Comparison of ENCODE assay signal across 36 cellular contexts in the genomic region with DNA sequence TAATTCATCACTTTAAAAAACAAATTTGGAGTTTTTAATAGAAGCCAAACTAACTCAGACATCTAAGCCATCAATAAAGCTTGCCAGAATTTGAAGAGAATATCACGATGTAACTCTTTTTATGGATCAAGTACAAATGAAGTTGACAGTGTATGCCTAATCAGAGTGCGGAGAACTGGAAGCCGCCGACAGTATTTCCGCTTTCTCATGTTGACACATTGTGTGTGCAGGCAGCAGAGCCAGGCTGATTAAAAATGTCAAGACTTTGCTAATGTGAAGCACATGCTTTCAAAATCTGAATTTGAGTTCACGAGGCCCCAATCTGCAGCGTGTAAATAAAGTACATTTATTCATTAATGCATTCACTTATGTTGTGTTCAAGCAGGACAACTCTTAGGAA.
"Had no signal": no experiment of that assay in that cellular context is flagged by ENCODE, and none has a peak within 500 bp of the region (broad histone marks: within the 10 kb centered on the region; RNA-seq: fewer than 3 reads in every experiment).

No MANE protein-coding gene starts in this region.

- H3K36me3 Mint-ChIP-seq: activated CD8-positive, alpha-beta memory T cell treated with anti-CD3 and anti-CD28 coated beads, Interleukin-2, amount 10 ng/mL, durations not matched to agents 7 days and 5 days; activated naive CD4-positive, alpha-beta T cell treated with anti-CD3 and anti-CD28 coated beads, Interleukin-2, amount 50 U/mL, for 72 hours; activated naive CD8-positive, alpha-beta T cell treated with anti-CD3 and anti-CD28 coated beads for 36 hours; WTC11 had no signal

- H3K27me3 Mint-ChIP-seq: activated CD4-positive, alpha-beta memory T cell treated with anti-CD3 and anti-CD28 coated beads, Interleukin-2, amount 10 ng/mL, durations not matched to agents 7 days and 5 days; activated CD4-positive, alpha-beta T cell treated with anti-CD3 and anti-CD28 coated beads, Interleukin-2, amount 10 ng/mL, durations not matched to agents 7 days and 5 days; activated CD8-positive, alpha-beta memory T cell treated with anti-CD3 and anti-CD28 coated beads, Interleukin-2, amount 10 ng/mL, durations not matched to agents 7 days and 5 days; activated naive CD8-positive, alpha-beta T cell treated with anti-CD3 and anti-CD28 coated beads for 36 hours; brain; central memory CD8-positive, alpha-beta T cell had no signal

- DNase-seq: activated CD4-positive, alpha-beta memory T cell treated with anti-CD3 and anti-CD28 coated beads, Interleukin-2, amount 10 ng/mL, durations not matched to agents 7 days and 5 days; activated CD4-positive, alpha-beta T cell treated with anti-CD3 and anti-CD28 coated beads for 1 hour; activated CD4-positive, alpha-beta T cell treated with anti-CD3 and anti-CD28 coated beads for 36 hours; activated CD4-positive, alpha-beta T cell treated with anti-CD3 and anti-CD28 coated beads for 48 hours; activated CD4-positive, alpha-beta T cell treated with anti-CD3 and anti-CD28 coated beads, Interleukin-2, amount 10 ng/mL, durations not matched to agents 7 days and 5 days; activated CD4-positive, alpha-beta T cell treated with anti-CD3 and anti-CD28 coated beads, Interleukin-2, amount 50 U/mL, for 48 hours; activated CD4-positive, CD25-positive, alpha-beta regulatory T cell; activated CD8-positive, alpha-beta memory T cell treated with anti-CD3 and anti-CD28 coated beads for 24 hours; activated CD8-positive, alpha-beta memory T cell treated with anti-CD3 and anti-CD28 coated beads, Interleukin-2, amount 10 ng/mL, durations not matched to agents 7 days and 5 days; activated CD8-positive, alpha-beta memory T cell treated with anti-CD3 and anti-CD28 coated beads, Interleukin-2, amount 50 U/mL, for 48 hours; activated CD8-positive, alpha-beta T cell treated with anti-CD3 and anti-CD28 coated beads, Interleukin-2, amount 10 ng/mL, durations not matched to agents 7 days and 5 days; activated effector memory CD4-positive, alpha-beta T cell treated with anti-CD3 and anti-CD28 coated beads, Interleukin-2, amount 50 U/mL, for 16 hours; activated gamma-delta T cell treated with Interleukin-2 at 50 U/mL for 16 hours; activated naive CD4-positive, alpha-beta T cell; activated naive CD4-positive, alpha-beta T cell treated with anti-CD3 and anti-CD28 coated beads for 36 hours; activated naive CD4-positive, alpha-beta T cell treated with anti-CD3 and anti-CD28 coated beads, Interleukin-2, amount 50 U/mL, for 16 hours; activated naive CD8-positive, alpha-beta T cell treated with anti-CD3 and anti-CD28 coated beads for 36 hours; activated T-cell treated with anti-CD3 and anti-CD28 coated beads, Interleukin-2, amount 50 U/mL, for 24 hours; activated T-cell treated with anti-CD3 and anti-CD28 coated beads, Interleukin-2, amount 50 U/mL, for 48 hours; adrenal gland; amniotic stem cell; aorta; caudate nucleus; cerebellar nuclear complex; T-helper 1 cell; T-helper 2 cell; T-helper 9 cell; WERI-Rb-1 had no signal

- H3K27ac ChIP-seq: adrenal gland, cardiac muscle cell, WERI-Rb-1 had no signal

- H3K27me3 ChIP-seq: adrenal gland had no signal

- H3K36me3 ChIP-seq: adrenal gland, cardiac muscle cell, WERI-Rb-1 had no signal

- H3K4me1 ChIP-seq: adrenal gland had no signal

- ATAC-seq: activated CD4-positive, alpha-beta T cell treated with anti-CD3 and anti-CD28 coated beads for 36 hours; activated CD4-positive, CD25-positive, alpha-beta regulatory T cell treated with anti-CD3 and anti-CD28 coated beads, Interleukin-2, amount 50 U/mL, for 24 hours; activated CD8-positive, alpha-beta memory T cell treated with anti-CD3 and anti-CD28 coated beads, Interleukin-2, amount 10 ng/mL, durations not matched to agents 7 days and 5 days; activated CD8-positive, alpha-beta T cell treated with anti-CD3 and anti-CD28 coated beads, Interleukin-2, amount 10 ng/mL, durations not matched to agents 7 days and 5 days; activated naive CD4-positive, alpha-beta T cell treated with anti-CD3 and anti-CD28 coated beads, Interleukin-2, amount 50 U/mL, for 72 hours; WTC11 had no signal

- H3K27ac Mint-ChIP-seq: activated CD4-positive, alpha-beta memory T cell treated with anti-CD3 and anti-CD28 coated beads, Interleukin-2, amount 10 ng/mL, durations not matched to agents 7 days and 5 days; activated CD4-positive, alpha-beta T cell treated with anti-CD3 and anti-CD28 coated beads for 36 hours; activated CD4-positive, alpha-beta T cell treated with anti-CD3 and anti-CD28 coated beads, Interleukin-2, amount 10 ng/mL, durations not matched to agents 7 days and 5 days; activated CD8-positive, alpha-beta memory T cell treated with anti-CD3 and anti-CD28 coated beads, Interleukin-2, amount 10 ng/mL, durations not matched to agents 7 days and 5 days; activated CD8-positive, alpha-beta T cell treated with anti-CD3 and anti-CD28 coated beads, Interleukin-2, amount 10 ng/mL, durations not matched to agents 7 days and 5 days; activated naive CD4-positive, alpha-beta T cell treated with anti-CD3 and anti-CD28 coated beads for 36 hours; activated naive CD4-positive, alpha-beta T cell treated with anti-CD3 and anti-CD28 coated beads, Interleukin-2, amount 50 U/mL, for 72 hours; activated naive CD8-positive, alpha-beta T cell treated with anti-CD3 and anti-CD28 coated beads for 36 hours; activated T-cell treated with anti-CD3 and anti-CD28 coated beads, Interleukin-2, amount 50 U/mL, for 24 hours; T-helper 1 cell treated with Interleukin-12 subunit alpha and Interleukin-12 subunit beta and Interleukin-4 antibody, amounts not matched to agents 30 μg/mL and 1 μg/mL, for 36 hours; T-helper 2 cell treated with Interferon-gamma antibody and Interleukin-4, amounts not matched to agents 5 μg/mL and 100 μg/mL, for 36 hours; WTC11 had no signal

- H3K4me3 ChIP-seq: adrenal gland, cardiac muscle cell had no signal

- H3K9me3 Mint-ChIP-seq: activated CD4-positive, alpha-beta T cell treated with anti-CD3 and anti-CD28 coated beads, Interleukin-2, amount 10 ng/mL, durations not matched to agents 7 days and 5 days; activated naive CD4-positive, alpha-beta T cell treated with anti-CD3 and anti-CD28 coated beads for 36 hours; activated naive CD4-positive, alpha-beta T cell treated with anti-CD3 and anti-CD28 coated beads, Interleukin-2, amount 50 U/mL, for 72 hours; activated naive CD8-positive, alpha-beta T cell treated with anti-CD3 and anti-CD28 coated beads for 36 hours; activated T-cell treated with anti-CD3 and anti-CD28 coated beads, Interleukin-2, amount 50 U/mL, for 24 hours; central memory CD8-positive, alpha-beta T cell; T-helper 1 cell treated with Interleukin-12 subunit alpha and Interleukin-12 subunit beta and Interleukin-4 antibody, amounts not matched to agents 30 μg/mL and 1 μg/mL, for 36 hours; T-helper 2 cell treated with Interferon-gamma antibody and Interleukin-4, amounts not matched to agents 5 μg/mL and 100 μg/mL, for 36 hours had no signal

- H3K9me3 ChIP-seq: adrenal gland had no signal

- H3K4me1 Mint-ChIP-seq: activated CD4-positive, alpha-beta memory T cell treated with anti-CD3 and anti-CD28 coated beads, Interleukin-2, amount 10 ng/mL, durations not matched to agents 7 days and 5 days; activated CD4-positive, alpha-beta T cell treated with anti-CD3 and anti-CD28 coated beads for 36 hours; activated CD4-positive, alpha-beta T cell treated with anti-CD3 and anti-CD28 coated beads, Interleukin-2, amount 10 ng/mL, durations not matched to agents 7 days and 5 days; activated CD8-positive, alpha-beta memory T cell treated with anti-CD3 and anti-CD28 coated beads, Interleukin-2, amount 10 ng/mL, durations not matched to agents 7 days and 5 days; activated naive CD8-positive, alpha-beta T cell treated with anti-CD3 and anti-CD28 coated beads for 36 hours; central memory CD8-positive, alpha-beta T cell; WTC11 had no signal

- H3K4me3 Mint-ChIP-seq: activated CD4-positive, alpha-beta memory T cell treated with anti-CD3 and anti-CD28 coated beads, Interleukin-2, amount 10 ng/mL, durations not matched to agents 7 days and 5 days; activated CD4-positive, alpha-beta T cell treated with anti-CD3 and anti-CD28 coated beads for 36 hours; activated CD4-positive, alpha-beta T cell treated with anti-CD3 and anti-CD28 coated beads, Interleukin-2, amount 10 ng/mL, durations not matched to agents 7 days and 5 days; activated CD8-positive, alpha-beta memory T cell treated with anti-CD3 and anti-CD28 coated beads, Interleukin-2, amount 10 ng/mL, durations not matched to agents 7 days and 5 days; activated CD8-positive, alpha-beta T cell treated with anti-CD3 and anti-CD28 coated beads, Interleukin-2, amount 10 ng/mL, durations not matched to agents 7 days and 5 days; activated naive CD4-positive, alpha-beta T cell treated with anti-CD3 and anti-CD28 coated beads for 36 hours; activated naive CD8-positive, alpha-beta T cell treated with anti-CD3 and anti-CD28 coated beads for 36 hours; activated T-cell treated with anti-CD3 and anti-CD28 coated beads, Interleukin-2, amount 50 U/mL, for 24 hours; central memory CD8-positive, alpha-beta T cell; T-helper 1 cell treated with Interleukin-12 subunit alpha and Interleukin-12 subunit beta and Interleukin-4 antibody, amounts not matched to agents 30 μg/mL and 1 μg/mL, for 36 hours; T-helper 2 cell treated with Interferon-gamma antibody and Interleukin-4, amounts not matched to agents 5 μg/mL and 100 μg/mL, for 36 hours; WTC11 had no signal
